25 cellular contexts compared by ENCODE assay signal in the genomic region with DNA sequence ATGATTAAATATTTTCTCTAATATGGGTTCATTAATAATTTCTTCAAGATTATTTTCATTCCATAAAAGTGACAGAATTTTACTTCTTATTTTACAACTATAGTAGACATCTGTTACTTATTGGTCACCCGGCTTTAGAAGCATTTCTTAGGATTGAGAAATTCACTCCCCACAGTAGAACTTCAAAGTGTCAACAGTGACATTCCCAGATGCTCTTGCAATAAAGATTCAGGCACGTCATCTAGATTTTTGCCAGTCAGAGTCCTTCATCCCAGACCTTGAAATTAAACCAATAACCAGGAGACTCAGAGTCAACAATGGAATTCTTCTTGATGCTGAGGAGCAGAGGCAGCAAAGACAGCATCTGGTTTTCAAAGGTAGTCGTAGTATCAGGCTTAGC.
DNase-seq lines count a peak whose midpoint lies in the region; ATAC-seq and TF ChIP-seq lines count a peak whose summit lies in the region.
"Had no signal": no experiment of that assay in that cellular context is flagged by ENCODE, and none has a peak within 500 bp of the region (broad histone marks: within the 10 kb centered on the region; RNA-seq: fewer than 3 reads in every experiment).

No MANE protein-coding gene starts in this region.

- peak overlapping the region; percentile 25 for H2BK5ac ChIP-seq in IMR-90 (ENCODE audit: low read depth, low read length, poor library complexity, severe bottlenecking)

- H3K27me3 ChIP-seq in IMR-90 (ENCODE audit: control insufficient read depth, insufficient read depth, low read length): no peaks in the 10 kb centered on the region
- H3K27me3 ChIP-seq: Peyer's patch, SJCRH30 had no signal

- POLR2A ChIA-PET in IMR-90 (lab: Charles Lee; ENCODE audit: unreplicated experiment): no interaction called here
- POLR2A ChIA-PET in activated CD4-positive, alpha-beta memory T cell treated with anti-CD3 and anti-CD28 coated beads, Interleukin-2, amount 10 ng/mL, durations not matched to agents 7 days and 5 days (lab: Charles Lee): no interaction called here

- WGBS in IMR-90 (ENCODE audit: extremely low coverage in 2 of 2, insufficient read length in 1 of 2), 2 experiments: 100% methylated on average over 1 of the region's 3 CpGs; no CpG with 5 or more reads in 1 of the 2 experiments

- TF ChIP-seq POLR2A in IMR-90 (IDR thresholded peaks at IDR 0.05; ENCODE audit: low read depth, low read length): no peak

- H3K27ac Mint-ChIP-seq in osteocyte (ENCODE audit: unreplicated experiment): peak overlapping the region; percentile 72
- no peak overlapping the region for H3K27ac Mint-ChIP-seq in activated CD4-positive, alpha-beta memory T cell treated with anti-CD3 and anti-CD28 coated beads, Interleukin-2, amount 10 ng/mL, durations not matched to agents 7 days and 5 days
- H3K27ac Mint-ChIP-seq in activated CD4-positive, alpha-beta T cell treated with anti-CD3 and anti-CD28 coated beads, Interleukin-2, amount 10 ng/mL, durations not matched to agents 24 days and 14 days: no peak overlapping the region
- H3K27ac Mint-ChIP-seq: CD8-positive, alpha-beta memory T cell; H9; HFFc6 had no signal

- peak overlapping the region; percentile 88 for H2BK20ac ChIP-seq in IMR-90 (ENCODE audit: low read depth, low read length)

- H3K36me3 ChIP-seq in IMR-90 (ENCODE audit: control insufficient read depth, insufficient read depth, low read length): no peaks in the 10 kb centered on the region
- H3K36me3 ChIP-seq: Peyer's patch, SJCRH30 had no signal

- dilution Hi-C loops in IMR-90 (cut with HindIII; ENCODE audit: low sequenced_read_pairs, unreplicated experiment): no loop called here

- H3K4me1 Mint-ChIP-seq in osteocyte (ENCODE audit: unreplicated experiment): peaks cover 60% of the 10 kb centered on the region
- no peaks in the 10 kb centered on the region for H3K4me1 Mint-ChIP-seq in activated CD4-positive, alpha-beta memory T cell treated with anti-CD3 and anti-CD28 coated beads, Interleukin-2, amount 10 ng/mL, durations not matched to agents 7 days and 5 days
- H3K4me1 Mint-ChIP-seq in activated CD4-positive, alpha-beta T cell treated with anti-CD3 and anti-CD28 coated beads, Interleukin-2, amount 10 ng/mL, durations not matched to agents 24 days and 14 days: no peaks in the 10 kb centered on the region
- H3K4me1 Mint-ChIP-seq: CD8-positive, alpha-beta memory T cell had no signal

- H3K23ac ChIP-seq in IMR-90 (ENCODE audit: low read depth, low read length): peak overlapping the region; percentile 82; the same call in 1 of the 2 replicates

- peak overlapping the region; percentile 69; the same call in 1 of the 2 replicates for H4K91ac ChIP-seq in IMR-90 (ENCODE audit: insufficient read depth, low read depth, low read length)

- no peaks in the 10 kb centered on the region for H3K79me1 ChIP-seq in IMR-90 (ENCODE audit: low read depth in 1 of 2, low read length in 2 of 2)

- H2AFZ ChIP-seq in IMR-90 (replicated peaks; ENCODE audit: low read length, poor library complexity): peak overlapping the region; percentile 34

- H3K9me1 ChIP-seq in IMR-90 (ENCODE audit: insufficient read depth, low read length): peaks cover 3% of the 10 kb centered on the region

- no peak overlapping the region for H3K9ac ChIP-seq in IMR-90 (ENCODE audit: low read depth, low read length)

- H3K9me3 ChIP-seq in IMR-90 (ENCODE audit: control insufficient read depth, insufficient read depth, low read length): peaks cover 1% of the 10 kb centered on the region; the same call in 1 of the 2 replicates
- H3K9me3 ChIP-seq: A549, Peyer's patch, SJCRH30 had no signal

- H3K27ac ChIP-seq in IMR-90 (ENCODE audit: insufficient read depth, low read length): no peak overlapping the region
- H3K27ac ChIP-seq: A549, C4-2B, Peyer's patch, SJCRH30 had no signal

- peak overlapping the region; percentile 16 to 50; a peak in 1 of 4 replicates for H4K8ac ChIP-seq in IMR-90 (ENCODE audit: low read depth in 2 of 2, low read length in 2 of 2)

- H2BK120ac ChIP-seq in IMR-90 (ENCODE audit: low read depth, low read length): peak overlapping the region; percentile 86; the same call in 1 of the 2 replicates

- H4K20me1 ChIP-seq in IMR-90 (ENCODE audit: insufficient read depth, low read length): no peaks in the 10 kb centered on the region

- peak overlapping the region; percentile 79; the same call in 1 of the 2 replicates for H2AK5ac ChIP-seq in IMR-90 (ENCODE audit: low read depth, low read length)

- H3K4me1 ChIP-seq in IMR-90 (ENCODE audit: control insufficient read depth, insufficient read depth, low read length): peaks cover 3% of the 10 kb centered on the region; the same call in 1 of the 2 replicates
- H3K4me1 ChIP-seq: A549, Peyer's patch had no signal

- intact Hi-C loops in IMR-90 (cut with micrococcal nuclease): no loop called here
- intact Hi-C loops in activated CD4-positive, alpha-beta T cell treated with anti-CD3 and anti-CD28 coated beads, Interleukin-2, amount 10 ng/mL, durations not matched to agents 24 days and 14 days (cut with micrococcal nuclease): no loop called here

- no peak overlapping the region for H3K4me2 ChIP-seq in IMR-90 (ENCODE audit: low read depth, low read length)
- H3K4me2 ChIP-seq: A549 had no signal

- H2AK9ac ChIP-seq in IMR-90 (replicated peaks; ENCODE audit: low read depth, low read length, poor library complexity): no peak overlapping the region

- H4K5ac ChIP-seq in IMR-90 (ENCODE audit: low read depth, low read length): peak overlapping the region; percentile 36; the same call in 1 of the 2 replicates

- H3K14ac ChIP-seq in IMR-90 (replicated peaks; ENCODE audit: low read depth, low read length): peak overlapping the region; percentile 68

- H2BK15ac ChIP-seq in IMR-90 (ENCODE audit: low read depth, low read length): peak overlapping the region; percentile 99; the same call in 2 of the 3 replicates

- H3K18ac ChIP-seq in IMR-90 (ENCODE audit: low read depth, low read length): peak overlapping the region; percentile 17; the same call in 1 of the 2 replicates

- no TSS peak for BruUV-seq in IMR-90 (replicated peaks; lab: Mats Ljungman, UMichigan)

- TF ChIP-seq CTCF in IMR-90 (conservative IDR thresholded peaks at IDR 0.05; ENCODE audit: low read depth, low read length): no peak
- no peak for TF ChIP-seq CTCF in osteocyte (IDR thresholded peaks at IDR 0.05)

- H3K36me3 Mint-ChIP-seq in osteocyte (ENCODE audit: unreplicated experiment): peaks cover 4% of the 10 kb centered on the region
- H3K36me3 Mint-ChIP-seq in activated CD4-positive, alpha-beta memory T cell treated with anti-CD3 and anti-CD28 coated beads, Interleukin-2, amount 10 ng/mL, durations not matched to agents 7 days and 5 days (ENCODE audit: low read depth): no peaks in the 10 kb centered on the region
- no peaks in the 10 kb centered on the region for H3K36me3 Mint-ChIP-seq in activated CD4-positive, alpha-beta T cell treated with anti-CD3 and anti-CD28 coated beads, Interleukin-2, amount 10 ng/mL, durations not matched to agents 24 days and 14 days (ENCODE audit: low read depth)
- H3K36me3 Mint-ChIP-seq: CD8-positive, alpha-beta memory T cell had no signal

- H3K4me3 ChIP-seq in IMR-90 (ENCODE audit: insufficient read depth, low read depth, low read length): no peak overlapping the region
- H3K4me3 ChIP-seq: A549, Peyer's patch, SJCRH30 had no signal

- DNase-seq in AG20443 (ENCODE audit: low spot score) (peak; percentile 68), IMR-90 (no peak), fibroblast of gingiva (ENCODE audit: low read depth) (peak; percentile 70), osteocyte (ENCODE audit: extremely low spot score, unreplicated experiment) (no peak), mucosa of gallbladder (ENCODE audit: low spot score) (no peak)
- DNase-seq in activated CD4-positive, alpha-beta memory T cell treated with anti-CD3 and anti-CD28 coated beads, Interleukin-2, amount 10 ng/mL, durations not matched to agents 7 days and 5 days: no peak
- DNase-seq in activated CD4-positive, alpha-beta T cell treated with anti-CD3 and anti-CD28 coated beads, Interleukin-2, amount 10 ng/mL, durations not matched to agents 24 days and 14 days: no peak
- DNase-seq: AML-193; Calu3; CD8-positive, alpha-beta memory T cell; DMS153; GDM1; H9; HFFc6; KG1; NCI-H1092 treated with DMSO at 0.1 percent for 48 hours; NCI-H2029 treated with DMSO at 0.1 percent for 48 hours; NCI-H226; NCI-H524; NCI-H82; Peyer's patch; SJCRH30 had no signal

- H3K27me3 Mint-ChIP-seq in osteocyte (ENCODE audit: unreplicated experiment): no peaks in the 10 kb centered on the region
- H3K27me3 Mint-ChIP-seq in activated CD4-positive, alpha-beta memory T cell treated with anti-CD3 and anti-CD28 coated beads, Interleukin-2, amount 10 ng/mL, durations not matched to agents 7 days and 5 days: no peaks in the 10 kb centered on the region
- no peaks in the 10 kb centered on the region for H3K27me3 Mint-ChIP-seq in activated CD4-positive, alpha-beta T cell treated with anti-CD3 and anti-CD28 coated beads, Interleukin-2, amount 10 ng/mL, durations not matched to agents 24 days and 14 days
- H3K27me3 Mint-ChIP-seq: CD8-positive, alpha-beta memory T cell had no signal

- ATAC-seq in IMR-90 (ENCODE audit: low read depth): no peak
- no peak for ATAC-seq in HG02678 (IDR thresholded peaks at IDR 0.05; ENCODE audit: unreplicated experiment)
- ATAC-seq: A549 had no signal

- H3K4me3 Mint-ChIP-seq in osteocyte (ENCODE audit: unreplicated experiment): no peak overlapping the region
- H3K4me3 Mint-ChIP-seq in activated CD4-positive, alpha-beta memory T cell treated with anti-CD3 and anti-CD28 coated beads, Interleukin-2, amount 10 ng/mL, durations not matched to agents 7 days and 5 days: no peak overlapping the region
- H3K4me3 Mint-ChIP-seq in activated CD4-positive, alpha-beta T cell treated with anti-CD3 and anti-CD28 coated beads, Interleukin-2, amount 10 ng/mL, durations not matched to agents 24 days and 14 days: no peak overlapping the region
- H3K4me3 Mint-ChIP-seq: CD8-positive, alpha-beta memory T cell; H9; HFFc6 had no signal

- CTCF ChIA-PET in IMR-90 (lab: Yijun Ruan, JAX): no interaction called here
- CTCF ChIA-PET in activated CD4-positive, alpha-beta memory T cell treated with anti-CD3 and anti-CD28 coated beads, Interleukin-2, amount 10 ng/mL, durations not matched to agents 7 days and 5 days (lab: Charles Lee): no interaction called here

- no peak for TF ChIP-seq RAD21 in IMR-90 (IDR thresholded peaks at IDR 0.05; ENCODE audit: low read length)

- in situ Hi-C loops in IMR-90 (cut with MboI; ENCODE audit: low sequenced_read_pairs): no loop called here

- peak overlapping the region; percentile 58 for H3K4ac ChIP-seq in IMR-90 (ENCODE audit: low read depth, low read length)

- peaks cover 18% of the 10 kb centered on the region for H3K9me3 Mint-ChIP-seq in osteocyte (ENCODE audit: unreplicated experiment)
- no peaks in the 10 kb centered on the region for H3K9me3 Mint-ChIP-seq in activated CD4-positive, alpha-beta memory T cell treated with anti-CD3 and anti-CD28 coated beads, Interleukin-2, amount 10 ng/mL, durations not matched to agents 7 days and 5 days
- no peaks in the 10 kb centered on the region for H3K9me3 Mint-ChIP-seq in activated CD4-positive, alpha-beta T cell treated with anti-CD3 and anti-CD28 coated beads, Interleukin-2, amount 10 ng/mL, durations not matched to agents 24 days and 14 days
- H3K9me3 Mint-ChIP-seq: H9, HFFc6 had no signal

- H3K56ac ChIP-seq in IMR-90 (ENCODE audit: extremely low read depth, insufficient read depth, low read length): no peak overlapping the region

TF ChIP-seq in IMR-90, 13 proteins besides CTCF, POLR2A, EP300 and RAD21 (continues in another document):
- no peak for TF ChIP-seq MAZ (IDR thresholded peaks at IDR 0.05; ENCODE audit: borderline replicate concordance, low read depth, low read length)

Comparison
In these comparisons a context has a peak if more than half of its experiments do, and no peak if none do; other contexts are left out.
1. DNase-seq: peak in AG20443 (single experiment) and fibroblast of gingiva (single experiment); none in IMR-90 (single experiment), osteocyte (single experiment), mucosa of gallbladder (single experiment), activated CD4-positive, alpha-beta memory T cell treated with anti-CD3 and anti-CD28 coated beads, Interleukin-2, amount 10 ng/mL, durations not matched to agents 7 days and 5 days (single experiment) and activated CD4-positive, alpha-beta T cell treated with anti-CD3 and anti-CD28 coated beads, Interleukin-2, amount 10 ng/mL, durations not matched to agents 24 days and 14 days (single experiment).